Comparison of ENCODE assay signal across 23 cellular contexts in the genomic region with DNA sequence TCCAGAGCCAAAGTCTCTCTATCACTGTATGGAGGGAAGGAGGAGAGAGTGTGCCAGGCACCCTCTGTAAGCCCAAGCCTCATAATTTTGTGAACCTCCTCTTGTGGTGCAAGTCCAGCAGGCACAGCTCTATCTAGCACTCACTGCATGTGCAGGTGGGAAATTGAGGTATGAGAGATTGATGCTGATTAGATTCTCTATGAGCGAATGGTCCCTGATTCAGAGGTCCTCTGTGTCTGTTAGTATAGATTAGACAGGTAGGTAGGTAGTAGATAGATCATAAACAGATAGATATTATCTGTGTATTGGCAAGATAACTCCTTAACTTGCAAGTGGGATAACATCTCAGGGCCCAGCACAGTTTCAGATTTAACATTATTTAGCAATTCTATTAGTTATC.
"Had no signal": no experiment of that assay in that cellular context is flagged by ENCODE, and none has a peak within 500 bp of the region (broad histone marks: within the 10 kb centered on the region; RNA-seq: fewer than 3 reads in every experiment).

No MANE protein-coding gene starts in this region.

- H3K4me1 ChIP-seq: colonic mucosa, esophagus squamous epithelium, gastrocnemius medialis, heart right ventricle, left lung, lower lobe of right lung had no signal

- H3K36me3 ChIP-seq: colonic mucosa, esophagus squamous epithelium, gastrocnemius medialis, heart right ventricle, left lung, lower lobe of right lung had no signal

- H3K9me3 ChIP-seq: colonic mucosa, esophagus squamous epithelium, gastrocnemius medialis, heart right ventricle, lower lobe of right lung, mucosa of descending colon had no signal

- H3K27ac ChIP-seq: colonic mucosa, epithelial cell of prostate, esophagus squamous epithelium, gastrocnemius medialis, heart right ventricle, left lung, lower lobe of right lung had no signal

- ATAC-seq: effector memory CD8-positive, alpha-beta T cell; esophagus mucosa; gastrocnemius medialis; heart right ventricle; left cardiac atrium; left lung; left ventricle myocardium superior; lower lobe of right lung; mucosa of descending colon had no signal

- H3K4me3 Mint-ChIP-seq: dendritic cell treated with granulocyte-macrophage colony-stimulating factor and Interleukin-4, amounts not matched to agents 40 ng/mL and 50 ng/mL, for 4 days; effector memory CD8-positive, alpha-beta T cell; endodermal cell had no signal

- DNase-seq: colonic mucosa; cortex of kidney; effector CD8-positive, alpha-beta T cell; effector memory CD8-positive, alpha-beta T cell; endodermal cell; erythroblast; esophagus squamous epithelium; foreskin fibroblast; foreskin melanocyte; gastrocnemius medialis; glutamatergic neuron; head of caudate nucleus; heart right ventricle; hippocampal formation; left cardiac atrium; left lung; left ventricle myocardium superior; lower lobe of right lung; mesenchymal stem cell; mucosa of descending colon had no signal

- H3K27me3 ChIP-seq: colonic mucosa, esophagus squamous epithelium, gastrocnemius medialis, heart right ventricle, left lung had no signal

- H3K27me3 Mint-ChIP-seq: dendritic cell treated with granulocyte-macrophage colony-stimulating factor and Interleukin-4, amounts not matched to agents 40 ng/mL and 50 ng/mL, for 4 days; effector memory CD8-positive, alpha-beta T cell had no signal

- H3K4me3 ChIP-seq: colonic mucosa, esophagus squamous epithelium, gastrocnemius medialis, heart right ventricle, left lung, lower lobe of right lung, mucosa of descending colon had no signal

- H3K27ac Mint-ChIP-seq: dendritic cell treated with granulocyte-macrophage colony-stimulating factor and Interleukin-4, amounts not matched to agents 40 ng/mL and 50 ng/mL, for 4 days; effector memory CD8-positive, alpha-beta T cell had no signal

- H3K9me3 Mint-ChIP-seq: endodermal cell had no signal
